In genomic region chr7:45215611-45216062, GRCh38 we compare ENCODE assay signal across 1 cellular context.
TF ChIP-seq lines count a peak whose summit lies in the region.

No MANE protein-coding gene starts in this region.

TF ChIP-seq in GM23338, 12 proteins besides CTCF, POLR2A, EP300 and RAD21 (continued from another document):
- no peak for TF ChIP-seq ZNF462 (CRISPR knock-in tag; IDR thresholded peaks at IDR 0.05)
- TF ChIP-seq JUNB (IDR thresholded peaks at IDR 0.05; ENCODE audit: unreplicated experiment), result no peak
- no peak for TF ChIP-seq ZNF114 (CRISPR knock-in tag; IDR thresholded peaks at IDR 0.05)
- no peak for TF ChIP-seq POLR2AphosphoS5 (IDR thresholded peaks at IDR 0.05; ENCODE audit: low read depth)
- no peak for TF ChIP-seq REST (IDR thresholded peaks at IDR 0.05; ENCODE audit: unreplicated experiment)
- no peak for TF ChIP-seq ZNF331 (CRISPR knock-in tag; IDR thresholded peaks at IDR 0.05; ENCODE audit: low read depth)
- TF ChIP-seq ETS1 (IDR thresholded peaks at IDR 0.05), result no peak
- TF ChIP-seq EZH2 (IDR thresholded peaks at IDR 0.05; ENCODE audit: low read depth, unreplicated experiment), result no peak
- TF ChIP-seq EZH2phosphoT487 (IDR thresholded peaks at IDR 0.05; ENCODE audit: unreplicated experiment), result no peak
- TF ChIP-seq STAT1 (IDR thresholded peaks at IDR 0.05; ENCODE audit: unreplicated experiment), result no peak
- TF ChIP-seq NANOG (IDR thresholded peaks at IDR 0.05; ENCODE audit: borderline replicate concordance), result no peak
